Comparison of ENCODE assay signal across 1 cellular context in the genomic region with DNA sequence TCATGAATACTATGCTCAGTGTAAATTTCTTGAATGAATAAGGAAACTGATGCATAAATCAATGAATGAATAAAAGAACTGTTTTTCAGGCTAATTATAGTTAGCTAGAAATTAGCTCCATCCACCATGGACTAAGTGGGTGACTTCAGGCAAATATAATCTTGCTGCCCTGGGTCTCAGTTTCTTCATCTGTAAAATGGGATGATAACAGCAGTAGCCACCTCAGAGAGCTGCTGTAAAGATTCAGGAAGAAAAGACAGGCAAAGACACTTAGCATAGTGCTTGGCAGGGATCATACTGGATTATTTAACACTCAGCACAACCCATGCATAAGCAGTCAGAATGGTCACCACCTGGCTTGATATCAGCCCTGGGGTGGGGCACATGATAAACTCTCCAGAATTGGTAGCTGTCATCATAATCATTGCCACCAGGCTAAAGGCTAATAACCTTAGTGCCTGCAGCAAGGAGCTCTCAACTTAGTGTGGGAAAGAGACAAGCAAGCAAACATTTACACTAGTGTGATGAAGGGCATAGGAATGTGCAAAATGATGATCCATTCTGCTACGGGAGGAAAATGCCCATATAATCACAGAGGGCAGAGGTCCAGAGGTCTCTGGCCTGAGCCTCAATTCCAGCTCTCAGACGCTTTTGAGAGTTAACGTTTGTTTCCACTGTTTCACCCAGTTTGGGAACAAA.
TF ChIP-seq lines count a peak whose summit lies in the region.

No MANE protein-coding gene starts in this region.

TF ChIP-seq in HepG2, 621 proteins besides CTCF, POLR2A, EP300 and RAD21 (continued from another document and continues in another):
- TF ChIP-seq ZFX (CRISPR knock-in tag; IDR thresholded peaks at IDR 0.05; ENCODE audit: low read depth) (no peak), MED1 (CRISPR knock-in tag; IDR thresholded peaks at IDR 0.05) (peak; percentile 76), PATZ1 (CRISPR knock-in tag; IDR thresholded peaks at IDR 0.05) (no peak), ZNF780A (CRISPR knock-in tag; IDR thresholded peaks at IDR 0.05) (no peak), RFXANK (CRISPR knock-in tag; IDR thresholded peaks at IDR 0.05) (no peak), KAT7 (CRISPR knock-in tag; IDR thresholded peaks at IDR 0.05; ENCODE audit: borderline replicate concordance) (no peak), GMEB1 (CRISPR knock-in tag; IDR thresholded peaks at IDR 0.05; ENCODE audit: borderline replicate concordance) (no peak), ZNF224 (CRISPR knock-in tag; IDR thresholded peaks at IDR 0.05) (no peak), MTF1 (CRISPR knock-in tag; IDR thresholded peaks at IDR 0.05) (no peak), SMAD3 (CRISPR knock-in tag; IDR thresholded peaks at IDR 0.05) (no peak), RCOR2 (CRISPR knock-in tag; IDR thresholded peaks at IDR 0.05) (no peak; the same call in 1 of the 2 replicates), ZNF3 (CRISPR knock-in tag; IDR thresholded peaks at IDR 0.05) (no peak), ZNF441 (CRISPR knock-in tag; IDR thresholded peaks at IDR 0.05; ENCODE audit: borderline replicate concordance) (peak; percentile 67; the same call in 1 of the 2 replicates), MAFK (conservative IDR thresholded peaks at IDR 0.05 in 1 of 2, IDR thresholded peaks at IDR 0.05 in 1 of 2; ENCODE audit: low read length in 2 of 2) (no peak), SYNCRIP (IDR thresholded peaks at IDR 0.05; ENCODE audit: insufficient read depth, low read depth, low read length) (no peak), STAG1 (CRISPR knock-in tag; IDR thresholded peaks at IDR 0.05) (peak; percentile 33; the same call in 1 of the 2 replicates), CC2D1A (CRISPR knock-in tag; IDR thresholded peaks at IDR 0.05) (no peak), TMF1 (CRISPR knock-in tag; IDR thresholded peaks at IDR 0.05; ENCODE audit: low read depth) (no peak), RELA (CRISPR knock-in tag; IDR thresholded peaks at IDR 0.05) (no peak), PITX1 (CRISPR knock-in tag; IDR thresholded peaks at IDR 0.05) (no peak), ZNF414 (CRISPR knock-in tag; IDR thresholded peaks at IDR 0.05) (no peak), ZBTB46 (CRISPR knock-in tag; IDR thresholded peaks at IDR 0.05; ENCODE audit: borderline replicate concordance) (no peak), SALL1 (CRISPR knock-in tag; IDR thresholded peaks at IDR 0.05) (0 out of 2 replicates have a peak, but pooled peaks have one; percentile 36), ZNF264 (CRISPR knock-in tag; IDR thresholded peaks at IDR 0.05) (no peak), PHF5A (CRISPR knock-in tag; IDR thresholded peaks at IDR 0.05; ENCODE audit: low read depth, unreplicated experiment) (no peak), NR3C1 (CRISPR knock-in tag; IDR thresholded peaks at IDR 0.05) (no peak), ATF7 (IDR thresholded peaks at IDR 0.05) (no peak), ATF7 (CRISPR knock-in tag; IDR thresholded peaks at IDR 0.05) (no peak), ZNF282 (IDR thresholded peaks at IDR 0.05; ENCODE audit: partially characterized antibody) (no peak), HNF4G (IDR thresholded peaks at IDR 0.05; ENCODE audit: borderline replicate concordance, low read depth, low read length) (no peak), HNF4G (CRISPR knock-in tag; IDR thresholded peaks at IDR 0.05; ENCODE audit: borderline replicate concordance, low read depth) (no peak), ZSCAN29 (CRISPR knock-in tag; conservative IDR thresholded peaks at IDR 0.05) (no peak), ZNF670 (CRISPR knock-in tag; IDR thresholded peaks at IDR 0.05; ENCODE audit: borderline replicate concordance) (no peak), NR2F2 (IDR thresholded peaks at IDR 0.05; ENCODE audit: borderline replicate concordance, low read depth) (peak; percentile 70; the same call in 1 of the 2 replicates), ZNF800 (CRISPR knock-in tag; IDR thresholded peaks at IDR 0.05) (no peak), ZNF503 (CRISPR knock-in tag; IDR thresholded peaks at IDR 0.05) (no peak; the same call in 1 of the 2 replicates), ZSCAN31 (CRISPR knock-in tag; IDR thresholded peaks at IDR 0.05; ENCODE audit: low read depth) (no peak)
- TF ChIP-seq, protein P1, sequence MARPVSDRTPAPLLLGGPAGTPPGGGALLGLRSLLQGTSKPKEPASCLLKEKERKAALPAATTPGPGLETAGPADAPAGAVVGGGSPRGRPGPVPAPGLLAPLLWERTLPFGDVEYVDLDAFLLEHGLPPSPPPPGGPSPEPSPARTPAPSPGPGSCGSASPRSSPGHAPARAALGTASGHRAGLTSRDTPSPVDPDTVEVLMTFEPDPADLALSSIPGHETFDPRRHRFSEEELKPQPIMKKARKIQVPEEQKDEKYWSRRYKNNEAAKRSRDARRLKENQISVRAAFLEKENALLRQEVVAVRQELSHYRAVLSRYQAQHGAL (CRISPR knock-in tag; IDR thresholded peaks at IDR 0.05; ENCODE audit: not compliant biosample characterization): no peak
- TF ChIP-seq, protein P2, sequence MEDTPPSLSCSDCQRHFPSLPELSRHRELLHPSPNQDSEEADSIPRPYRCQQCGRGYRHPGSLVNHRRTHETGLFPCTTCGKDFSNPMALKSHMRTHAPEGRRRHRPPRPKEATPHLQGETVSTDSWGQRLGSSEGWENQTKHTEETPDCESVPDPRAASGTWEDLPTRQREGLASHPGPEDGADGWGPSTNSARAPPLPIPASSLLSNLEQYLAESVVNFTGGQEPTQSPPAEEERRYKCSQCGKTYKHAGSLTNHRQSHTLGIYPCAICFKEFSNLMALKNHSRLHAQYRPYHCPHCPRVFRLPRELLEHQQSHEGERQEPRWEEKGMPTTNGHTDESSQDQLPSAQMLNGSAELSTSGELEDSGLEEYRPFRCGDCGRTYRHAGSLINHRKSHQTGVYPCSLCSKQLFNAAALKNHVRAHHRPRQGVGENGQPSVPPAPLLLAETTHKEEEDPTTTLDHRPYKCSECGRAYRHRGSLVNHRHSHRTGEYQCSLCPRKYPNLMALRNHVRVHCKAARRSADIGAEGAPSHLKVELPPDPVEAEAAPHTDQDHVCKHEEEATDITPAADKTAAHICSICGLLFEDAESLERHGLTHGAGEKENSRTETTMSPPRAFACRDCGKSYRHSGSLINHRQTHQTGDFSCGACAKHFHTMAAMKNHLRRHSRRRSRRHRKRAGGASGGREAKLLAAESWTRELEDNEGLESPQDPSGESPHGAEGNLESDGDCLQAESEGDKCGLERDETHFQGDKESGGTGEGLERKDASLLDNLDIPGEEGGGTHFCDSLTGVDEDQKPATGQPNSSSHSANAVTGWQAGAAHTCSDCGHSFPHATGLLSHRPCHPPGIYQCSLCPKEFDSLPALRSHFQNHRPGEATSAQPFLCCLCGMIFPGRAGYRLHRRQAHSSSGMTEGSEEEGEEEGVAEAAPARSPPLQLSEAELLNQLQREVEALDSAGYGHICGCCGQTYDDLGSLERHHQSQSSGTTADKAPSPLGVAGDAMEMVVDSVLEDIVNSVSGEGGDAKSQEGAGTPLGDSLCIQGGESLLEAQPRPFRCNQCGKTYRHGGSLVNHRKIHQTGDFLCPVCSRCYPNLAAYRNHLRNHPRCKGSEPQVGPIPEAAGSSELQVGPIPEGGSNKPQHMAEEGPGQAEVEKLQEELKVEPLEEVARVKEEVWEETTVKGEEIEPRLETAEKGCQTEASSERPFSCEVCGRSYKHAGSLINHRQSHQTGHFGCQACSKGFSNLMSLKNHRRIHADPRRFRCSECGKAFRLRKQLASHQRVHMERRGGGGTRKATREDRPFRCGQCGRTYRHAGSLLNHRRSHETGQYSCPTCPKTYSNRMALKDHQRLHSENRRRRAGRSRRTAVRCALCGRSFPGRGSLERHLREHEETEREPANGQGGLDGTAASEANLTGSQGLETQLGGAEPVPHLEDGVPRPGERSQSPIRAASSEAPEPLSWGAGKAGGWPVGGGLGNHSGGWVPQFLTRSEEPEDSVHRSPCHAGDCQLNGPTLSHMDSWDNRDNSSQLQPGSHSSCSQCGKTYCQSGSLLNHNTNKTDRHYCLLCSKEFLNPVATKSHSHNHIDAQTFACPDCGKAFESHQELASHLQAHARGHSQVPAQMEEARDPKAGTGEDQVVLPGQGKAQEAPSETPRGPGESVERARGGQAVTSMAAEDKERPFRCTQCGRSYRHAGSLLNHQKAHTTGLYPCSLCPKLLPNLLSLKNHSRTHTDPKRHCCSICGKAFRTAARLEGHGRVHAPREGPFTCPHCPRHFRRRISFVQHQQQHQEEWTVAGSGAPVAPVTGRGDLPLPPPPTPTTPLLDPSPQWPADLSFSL (CRISPR knock-in tag; IDR thresholded peaks at IDR 0.05): no peak
- TF ChIP-seq, protein P3, sequence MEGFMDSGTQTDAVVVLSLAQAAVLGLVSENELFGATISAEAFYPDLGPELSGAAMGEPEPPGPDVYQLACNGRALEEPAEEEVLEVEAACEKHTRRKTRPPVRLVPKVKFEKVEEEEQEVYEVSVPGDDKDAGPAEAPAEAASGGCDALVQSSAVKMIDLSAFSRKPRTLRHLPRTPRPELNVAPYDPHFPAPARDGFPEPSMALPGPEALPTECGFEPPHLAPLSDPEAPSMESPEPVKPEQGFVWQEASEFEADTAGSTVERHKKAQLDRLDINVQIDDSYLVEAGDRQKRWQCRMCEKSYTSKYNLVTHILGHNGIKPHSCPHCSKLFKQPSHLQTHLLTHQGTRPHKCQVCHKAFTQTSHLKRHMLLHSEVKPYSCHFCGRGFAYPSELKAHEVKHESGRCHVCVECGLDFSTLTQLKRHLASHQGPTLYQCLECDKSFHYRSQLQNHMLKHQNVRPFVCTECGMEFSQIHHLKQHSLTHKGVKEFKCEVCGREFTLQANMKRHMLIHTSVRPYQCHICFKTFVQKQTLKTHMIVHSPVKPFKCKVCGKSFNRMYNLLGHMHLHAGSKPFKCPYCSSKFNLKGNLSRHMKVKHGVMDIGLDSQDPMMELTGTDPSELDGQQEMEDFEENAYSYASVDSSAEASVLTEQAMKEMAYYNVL (CRISPR knock-in tag; IDR thresholded peaks at IDR 0.05; ENCODE audit: borderline replicate concordance): no peak
